Comparison of ENCODE assay signal across 15 cellular contexts in the genomic region with DNA sequence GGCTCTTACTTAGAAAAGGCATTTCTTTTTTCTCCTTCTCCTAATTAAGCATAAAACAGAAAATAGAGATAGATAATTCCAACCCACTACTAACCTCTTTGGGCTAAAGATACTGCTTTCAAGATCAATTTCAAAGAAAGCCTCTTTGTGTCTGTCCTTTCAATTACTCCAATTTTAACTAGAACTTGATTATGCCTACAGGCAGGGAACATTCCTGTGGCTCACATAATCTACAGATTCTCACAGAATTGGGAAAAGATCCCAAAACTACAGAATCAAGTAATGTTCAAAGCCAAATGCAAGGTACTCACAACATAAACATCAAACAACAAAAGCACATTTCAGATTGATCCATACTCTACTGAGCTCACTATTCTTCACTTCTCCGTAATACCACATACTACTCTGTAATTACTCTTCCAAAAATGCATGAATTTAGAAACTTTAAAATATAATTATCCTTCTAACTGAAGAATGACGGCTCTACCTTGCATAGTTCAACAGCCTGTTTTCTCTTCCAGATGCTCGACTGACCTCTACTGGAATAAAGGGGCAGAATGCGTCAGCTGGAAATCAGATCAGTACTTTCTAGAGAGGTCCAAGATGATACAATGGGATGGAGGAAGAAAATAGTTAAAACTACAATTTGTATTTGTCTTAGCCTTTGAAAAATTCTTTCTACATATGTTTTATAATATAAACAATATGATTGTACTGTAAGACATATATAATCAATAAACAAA. TPM values are rescaled to one million over a fixed set of nuclear protein-coding genes. Genes with fewer than 3 reads are reported as not detected.
DNase-seq lines count a peak whose midpoint lies in the region; ATAC-seq, FAIRE-seq and TF ChIP-seq lines count a peak whose summit lies in the region.
"Had no signal": no experiment of that assay in that cellular context is flagged by ENCODE, and none has a peak within 500 bp of the region (broad histone marks: within the 10 kb centered on the region; RNA-seq: fewer than 3 reads in every experiment).

No MANE protein-coding gene starts in this region.

- BruUV-seq in HepG2 (replicated peaks; lab: Mats Ljungman, UMichigan), result no TSS peak

- CTCF ChIA-PET in HepG2 (lab: Yijun Ruan, JAX; ENCODE audit: low intra/inter-chr PET ratio, low total read pairs), result interaction anchor here (0.7 kb wide), 1 partner anchor 787 kb away, joined by 5 read pairs; no protein-coding TSS in a partner anchor
- CTCF ChIA-PET in activated CD8-positive, alpha-beta T cell treated with anti-CD3 and anti-CD28 coated beads, Interleukin-2, amount 10 ng/mL, durations not matched to agents 7 days and 5 days (lab: Charles Lee), result interaction anchor here (1.5 kb wide), 1 partner anchor 47 kb away, joined by 5 read pairs; no protein-coding TSS in a partner anchor

- no peak overlapping the region for H3K27ac ChIP-seq in HepG2 (ENCODE audit: extremely low read length, insufficient read depth, low read length)
- no peak overlapping the region for H3K27ac ChIP-seq in right lobe of liver
- no peak overlapping the region for H3K27ac ChIP-seq in upper lobe of right lung
- H3K27ac ChIP-seq: ascending aorta, tibial artery had no signal

- no peak for ATAC-seq in HepG2
- ATAC-seq in right lobe of liver, result no peak
- ATAC-seq in upper lobe of right lung, result no peak
- ATAC-seq in activated CD8-positive, alpha-beta T cell treated with anti-CD3 and anti-CD28 coated beads, Interleukin-2, amount 10 ng/mL, durations not matched to agents 7 days and 5 days, result no peak
- ATAC-seq: activated CD8-positive, alpha-beta memory T cell treated with anti-CD3 and anti-CD28 coated beads, Interleukin-2, amount 10 ng/mL, durations not matched to agents 7 days and 5 days had no signal

- no peak overlapping the region for H3K27ac Mint-ChIP-seq in activated CD8-positive, alpha-beta T cell treated with anti-CD3 and anti-CD28 coated beads, Interleukin-2, amount 10 ng/mL, durations not matched to agents 7 days and 5 days
- H3K27ac Mint-ChIP-seq: activated CD8-positive, alpha-beta memory T cell treated with anti-CD3 and anti-CD28 coated beads, Interleukin-2, amount 10 ng/mL, durations not matched to agents 7 days and 5 days had no signal

- intact Hi-C loops in HepG2 (cut with micrococcal nuclease; ENCODE audit: unreplicated experiment) (no loop called here), right lobe of liver (cut with DNase I) (no loop called here), upper lobe of right lung (cut with DNase I) (no loop called here)

- H3K9ac ChIP-seq in HepG2 (ENCODE audit: insufficient read depth, low read depth, low read length), result no peak overlapping the region

- H3K4me3 Mint-ChIP-seq in activated CD8-positive, alpha-beta T cell treated with anti-CD3 and anti-CD28 coated beads, Interleukin-2, amount 10 ng/mL, durations not matched to agents 7 days and 5 days, result no peak overlapping the region
- H3K4me3 Mint-ChIP-seq: activated CD8-positive, alpha-beta memory T cell treated with anti-CD3 and anti-CD28 coated beads, Interleukin-2, amount 10 ng/mL, durations not matched to agents 7 days and 5 days had no signal

- H3K27me3 ChIP-seq in HepG2 (ENCODE audit: control insufficient read depth in 1 of 2, insufficient read depth in 2 of 2, low read length in 2 of 2), result peaks cover 0 to 5% of the 10 kb centered on the region in 2 experiments; a peak in 1 of 5 replicates
- H3K27me3 ChIP-seq in right lobe of liver, result no peaks in the 10 kb centered on the region
- H3K27me3 ChIP-seq in upper lobe of right lung, result no peaks in the 10 kb centered on the region
- H3K27me3 ChIP-seq: ascending aorta, tibial artery had no signal

- no peak overlapping the region for H2AFZ ChIP-seq in HepG2 (ENCODE audit: low read length)

- H3K9me3 Mint-ChIP-seq in activated CD8-positive, alpha-beta T cell treated with anti-CD3 and anti-CD28 coated beads, Interleukin-2, amount 10 ng/mL, durations not matched to agents 7 days and 5 days (ENCODE audit: insufficient read depth), result no peaks in the 10 kb centered on the region

- H3K4me1 Mint-ChIP-seq in activated CD8-positive, alpha-beta T cell treated with anti-CD3 and anti-CD28 coated beads, Interleukin-2, amount 10 ng/mL, durations not matched to agents 7 days and 5 days (ENCODE audit: low read depth), result peaks cover 26% of the 10 kb centered on the region

- no peaks in the 10 kb centered on the region for H4K20me1 ChIP-seq in HepG2 (ENCODE audit: insufficient read depth, low read length)

- H3K9me3 ChIP-seq in HepG2 (ENCODE audit: low read length) (no peaks in the 10 kb centered on the region), right lobe of liver (no peaks in the 10 kb centered on the region), upper lobe of right lung (no peaks in the 10 kb centered on the region)
- H3K9me3 ChIP-seq: ascending aorta, tibial artery had no signal

- TF ChIP-seq EP300 in HepG2 (IDR thresholded peaks at IDR 0.05; ENCODE audit: low read depth in 2 of 2, low read length in 2 of 2) (no peak), HepG2 (CRISPR knock-in tag; IDR thresholded peaks at IDR 0.05; ENCODE audit: borderline replicate concordance) (no peak)

- peaks cover 51% of the 10 kb centered on the region for H3K36me3 Mint-ChIP-seq in activated CD8-positive, alpha-beta T cell treated with anti-CD3 and anti-CD28 coated beads, Interleukin-2, amount 10 ng/mL, durations not matched to agents 7 days and 5 days (ENCODE audit: low read depth)

- H3K27me3 Mint-ChIP-seq in activated CD8-positive, alpha-beta T cell treated with anti-CD3 and anti-CD28 coated beads, Interleukin-2, amount 10 ng/mL, durations not matched to agents 7 days and 5 days (ENCODE audit: low read depth), result no peaks in the 10 kb centered on the region
- H3K27me3 Mint-ChIP-seq: activated CD8-positive, alpha-beta memory T cell treated with anti-CD3 and anti-CD28 coated beads, Interleukin-2, amount 10 ng/mL, durations not matched to agents 7 days and 5 days had no signal

- no peak for TF ChIP-seq RAD21 in HepG2 (CRISPR knock-in tag; IDR thresholded peaks at IDR 0.05)

- POLR2A ChIA-PET in HepG2 (lab: Yijun Ruan, JAX), result no interaction called here
- POLR2A ChIA-PET in activated CD8-positive, alpha-beta T cell treated with anti-CD3 and anti-CD28 coated beads, Interleukin-2, amount 10 ng/mL, durations not matched to agents 7 days and 5 days (lab: Charles Lee), result interaction anchor here (0.7 kb wide), 1 partner anchor 343 kb away, joined by 6 read pairs; no protein-coding TSS in a partner anchor

- peaks cover 28% of the 10 kb centered on the region for H3K79me2 ChIP-seq in HepG2 (ENCODE audit: insufficient read depth, low read length)

- TF ChIP-seq POLR2A in HepG2 (IDR thresholded peaks at IDR 0.05; ENCODE audit: insufficient read depth in 1 of 2, low read depth in 2 of 2, low read length in 2 of 2) (no peak), right lobe of liver (IDR thresholded peaks at IDR 0.05) (no peak)

- DNase-seq in HepG2 (ENCODE audit: low spot score) (no peak), right lobe of liver (no peak), fibroblast of villous mesenchyme (ENCODE audit: low read depth) (no peak), upper lobe of right lung (no peak), H4 (ENCODE audit: low spot score) (no peak), NCI-H446 treated with DMSO at 0.1 percent for 48 hours (lab: John Stamatoyannopoulos, UW) (no peak)
- no peak for DNase-seq in activated CD8-positive, alpha-beta T cell treated with anti-CD3 and anti-CD28 coated beads, Interleukin-2, amount 10 ng/mL, durations not matched to agents 7 days and 5 days
- DNase-seq: activated CD8-positive, alpha-beta memory T cell treated with anti-CD3 and anti-CD28 coated beads, Interleukin-2, amount 10 ng/mL, durations not matched to agents 7 days and 5 days; COR-L47; NCI-H1694; stimulated activated CD4-positive, alpha-beta T cell treated with anti-CD3 and anti-CD28 coated beads, Interleukin-4, amount 100 ng/mL, for 24 hours; SW 1271; tibial artery had no signal

- peak; percentile 35 for TF ChIP-seq CTCF in HepG2 (CRISPR knock-in tag; IDR thresholded peaks at IDR 0.05)
- TF ChIP-seq CTCF in right lobe of liver (IDR thresholded peaks at IDR 0.05), result no peak
- TF ChIP-seq CTCF in fibroblast of villous mesenchyme (IDR thresholded peaks at IDR 0.05; ENCODE audit: insufficient read depth, low read depth, low read length), result peak; percentile 30
- peak; percentile 32 for TF ChIP-seq CTCF in upper lobe of right lung (IDR thresholded peaks at IDR 0.05)

- FAIRE-seq in HepG2 (lab: Jason Lieb, UNC) (no peak), TTC549 (lab: Jason Lieb, UNC) (peak; percentile 66)

- H3K36me3 ChIP-seq in HepG2 (replicated peaks in 1 of 2; ENCODE audit: control insufficient read depth in 1 of 2, insufficient read depth in 2 of 2, low read length in 2 of 2) (peaks cover 0 to 3% of the 10 kb centered on the region in 2 experiments; a peak in 4 of 5 replicates), right lobe of liver (peaks cover 0 to 4% (median 0%) of the 10 kb centered on the region in 4 donors), upper lobe of right lung (peaks cover 20% of the 10 kb centered on the region)

- 80% methylated on average over 4 of the region's 4 CpGs for WGBS in HepG2 (ENCODE audit: low lambda C conversion rate)
- WGBS in right lobe of liver (ENCODE audit: insufficient coverage, low coverage, low lambda C conversion rate, missing lambda C conversion rate), result 76% methylated on average over 4 of the region's 4 CpGs

- in situ Hi-C loops in HepG2 (cut with HindIII; ENCODE audit: extremely low pct_ligation_motif_present, low pct_unique_long_range_greater_than_20kb), result no loop called here

- no peak overlapping the region for H3K4me2 ChIP-seq in HepG2 (ENCODE audit: low read depth, low read length)

- H3K4me3 ChIP-seq in HepG2 (replicated peaks in 1 of 3; ENCODE audit: insufficient read depth in 1 of 3, low read depth in 2 of 3, low read length in 3 of 3) (no peak overlapping the region), right lobe of liver (no peak overlapping the region), fibroblast of villous mesenchyme (ENCODE audit: low read depth, low read length) (no peak overlapping the region), upper lobe of right lung (no peak overlapping the region)
- H3K4me3 ChIP-seq: ascending aorta, tibial artery had no signal

- H3K4me1 ChIP-seq in HepG2 (ENCODE audit: insufficient read depth, low read length) (peaks cover 22% of the 10 kb centered on the region), right lobe of liver (peaks cover 0 to 7% (median 0%) of the 10 kb centered on the region in 4 donors), upper lobe of right lung (peaks cover 8% of the 10 kb centered on the region)

RNA-seq across cellular contexts. Expression of gene MTERF1, which starts 3.9 kb away (rescaled TPM):
- total RNA-seq in HepG2 (2016; rRNA removed; fragmentation: Illumina TruSeq; extraction: Trizol) (19.3 and 25.2 TPM in 2 replicates), right lobe of liver (1 to 10 TPM; 4.9 to 9.9 (median 7.7) TPM), fibroblast of villous mesenchyme (8.7 and 13.4 TPM in 2 replicates), upper lobe of right lung (13.5 TPM)
- 2.0 and 3.7 TPM in 2 replicates for total RNA-seq in HepG2 (2016; cell fraction: cytosol; rRNA removed; fragmentation: Illumina TruSeq; extraction: Trizol; ENCODE audit: low read depth)
- total RNA-seq in HepG2 (2016; cell fraction: insoluble cytoplasmic fraction; rRNA removed; fragmentation: Illumina TruSeq; extraction: Trizol), result 19.2 and 25.5 TPM in 2 replicates
- 6.9 and 7.2 TPM in 2 replicates for total RNA-seq in HepG2 (2016; cell fraction: membrane; rRNA removed; fragmentation: Illumina TruSeq; extraction: Trizol)
- total RNA-seq in HepG2 (2016; cell fraction: nucleus; rRNA removed; fragmentation: Illumina TruSeq; extraction: Trizol), result 24.2 and 24.8 TPM in 2 replicates
- 5.5 and 5.8 TPM in 2 replicates for polyA plus RNA-seq in HepG2 (2011; rRNA removed)
- 1.8 and 4.4 TPM in 2 replicates for polyA plus RNA-seq in HepG2 (2011; cell fraction: cytosol; rRNA removed)
- 3.8 and 8.0 TPM in 2 replicates for polyA plus RNA-seq in HepG2 (2011; cell fraction: nucleus; rRNA removed)
- polyA plus RNA-seq in HepG2 (2012), result 6.8 and 8.2 TPM in 2 replicates
- 1.0 and 1.2 TPM in 2 replicates for polyA plus RNA-seq in HepG2 (2016; cell fraction: cytosol; fragmentation: Illumina TruSeq; extraction: Trizol; ENCODE audit: low read depth)
- 17.4 and 20.2 TPM in 2 replicates for polyA plus RNA-seq in HepG2 (2016; cell fraction: insoluble cytoplasmic fraction; fragmentation: Illumina TruSeq; extraction: Trizol; ENCODE audit: low read depth)
- 3.2 and 3.4 TPM in 2 replicates for polyA plus RNA-seq in HepG2 (2016; cell fraction: membrane; fragmentation: Illumina TruSeq; extraction: Trizol; ENCODE audit: low read depth)
- polyA plus RNA-seq in HepG2 (2016; cell fraction: nucleus; fragmentation: Illumina TruSeq; extraction: Trizol; ENCODE audit: insufficient read depth, low read depth), result 23.0 and 24.0 TPM in 2 replicates
- 6.5 and 7.6 TPM in 2 replicates for polyA minus RNA-seq in HepG2 (2011; rRNA and poly(A)+ RNA removed; ENCODE audit: low replicate concordance)
- polyA minus RNA-seq in HepG2 (2011; cell fraction: cytosol; rRNA and poly(A)+ RNA removed), result 3.7 and 4.7 TPM in 2 replicates
- polyA minus RNA-seq in HepG2 (2011; cell fraction: nucleus; rRNA and poly(A)+ RNA removed), result 39.0 and 45.6 TPM in 2 replicates
- total RNA-seq in H4 (2014; rRNA removed; shearing (Covaris generic)), result 15.4 and 18.5 TPM in 2 replicates
- 10 to 100 TPM; 16.2 to 16.8 TPM for total RNA-seq in activated CD8-positive, alpha-beta T cell treated with anti-CD3 and anti-CD28 coated beads, Interleukin-2, amount 10 ng/mL, durations not matched to agents 7 days and 5 days

Comparison
In these comparisons a context has a peak if more than half of its experiments do, and no peak if none do; other contexts are left out.
1. CTCF ChIP-seq: peak in HepG2 (single experiment), fibroblast of villous mesenchyme (single experiment) and upper lobe of right lung (single experiment); none in right lobe of liver (0 of 4).